19 cellular contexts compared by ENCODE assay signal in genomic region chr9:125540497-125540896, GRCh38.
A peak's percentile ranks its signal among the peaks of the same experiment; 100 is the strongest.
DNase-seq lines count a peak whose midpoint lies in the region; ATAC-seq and TF ChIP-seq lines count a peak whose summit lies in the region.
"Had no signal": no experiment of that assay in that cellular context is flagged by ENCODE, and none has a peak within 500 bp of the region (broad histone marks: within the 10 kb centered on the region; RNA-seq: fewer than 3 reads in every experiment).

No MANE protein-coding gene starts in this region.

- H3K4me3 ChIP-seq in thyroid gland (replicated peaks in 1 of 3): no peak overlapping the region
- no peak overlapping the region for H3K4me3 ChIP-seq in naive thymus-derived CD4-positive, alpha-beta T cell (ENCODE audit: low read length)

- H3K4me1 Mint-ChIP-seq in activated naive CD8-positive, alpha-beta T cell treated with anti-CD3 and anti-CD28 coated beads, Interleukin-2, amount 50 U/mL, for 24 hours: peaks cover 5% of the 10 kb centered on the region
- H3K4me1 Mint-ChIP-seq in activated naive CD8-positive, alpha-beta T cell treated with anti-CD3 and anti-CD28 coated beads for 36 hours: peaks cover 1% of the 10 kb centered on the region
- H3K4me1 Mint-ChIP-seq in naive thymus-derived CD4-positive, alpha-beta T cell: peaks cover 0 to 8% (median 0%) of the 10 kb centered on the region in 7 donors
- peaks cover 36% of the 10 kb centered on the region for H3K4me1 Mint-ChIP-seq in chondrocyte (ENCODE audit: low read depth)

- TF ChIP-seq CTCF in RWPE1 (conservative IDR thresholded peaks at IDR 0.05; ENCODE audit: low read depth): no peak
- TF ChIP-seq CTCF in thyroid gland (IDR thresholded peaks at IDR 0.05): no peak
- TF ChIP-seq CTCF in chondrocyte (IDR thresholded peaks at IDR 0.05): no peak

- peaks cover 79 to 89% of the 10 kb centered on the region in 2 donors for H3K4me1 ChIP-seq in thyroid gland
- H3K4me1 ChIP-seq in naive thymus-derived CD4-positive, alpha-beta T cell (ENCODE audit: control insufficient read depth in 2 of 2, insufficient read depth in 2 of 2, low read length in 2 of 2): no peaks in the 10 kb centered on the region

- no peaks in the 10 kb centered on the region for H3K27me3 Mint-ChIP-seq in activated naive CD8-positive, alpha-beta T cell treated with anti-CD3 and anti-CD28 coated beads, Interleukin-2, amount 50 U/mL, for 24 hours
- no peaks in the 10 kb centered on the region for H3K27me3 Mint-ChIP-seq in activated naive CD8-positive, alpha-beta T cell treated with anti-CD3 and anti-CD28 coated beads for 36 hours
- no peaks in the 10 kb centered on the region for H3K27me3 Mint-ChIP-seq in naive thymus-derived CD4-positive, alpha-beta T cell
- H3K27me3 Mint-ChIP-seq in chondrocyte (ENCODE audit: low read depth): no peaks in the 10 kb centered on the region
- H3K27me3 Mint-ChIP-seq: activated CD8-positive, alpha-beta T cell treated with anti-CD3 and anti-CD28 coated beads for 36 hours; CD4-positive, CD25-positive, alpha-beta regulatory T cell; IgD-negative memory B cell; stimulated activated memory B cell treated with anti-CD40 and anti-IgM and Interleukin-4, amounts not matched to agents 10 μg/mL and 1 μg/mL and 100 μg/mL, for 72 hours; T-helper 17 cell had no signal

- TF ChIP-seq POLR2A in thyroid gland (IDR thresholded peaks at IDR 0.05): peak in 1 of 2 donors; percentile 42

- ATAC-seq in activated naive CD8-positive, alpha-beta T cell treated with anti-CD3 and anti-CD28 coated beads, Interleukin-2, amount 50 U/mL, for 24 hours: peak; percentile 28
- ATAC-seq in naive thymus-derived CD4-positive, alpha-beta T cell: no peak
- ATAC-seq: activated CD8-positive, alpha-beta T cell treated with anti-CD3 and anti-CD28 coated beads for 36 hours; stimulated activated memory B cell treated with anti-CD40 and anti-IgM and Interleukin-4, amounts not matched to agents 10 μg/mL and 1 μg/mL and 100 μg/mL, for 72 hours; T-helper 17 cell had no signal

- peaks cover 23% of the 10 kb centered on the region for H3K36me3 Mint-ChIP-seq in activated naive CD8-positive, alpha-beta T cell treated with anti-CD3 and anti-CD28 coated beads, Interleukin-2, amount 50 U/mL, for 24 hours (ENCODE audit: low read depth)
- H3K36me3 Mint-ChIP-seq in activated naive CD8-positive, alpha-beta T cell treated with anti-CD3 and anti-CD28 coated beads for 36 hours: peaks cover 12% of the 10 kb centered on the region
- H3K36me3 Mint-ChIP-seq in naive thymus-derived CD4-positive, alpha-beta T cell: peaks cover 6 to 47% (median 17%) of the 10 kb centered on the region in 5 donors
- peaks cover 14% of the 10 kb centered on the region for H3K36me3 Mint-ChIP-seq in chondrocyte (ENCODE audit: low read depth)
- H3K36me3 Mint-ChIP-seq: IgD-negative memory B cell had no signal

- peak overlapping the region; percentile 25 for H3K27ac Mint-ChIP-seq in activated naive CD8-positive, alpha-beta T cell treated with anti-CD3 and anti-CD28 coated beads, Interleukin-2, amount 50 U/mL, for 24 hours
- H3K27ac Mint-ChIP-seq in activated naive CD8-positive, alpha-beta T cell treated with anti-CD3 and anti-CD28 coated beads for 36 hours: no peak overlapping the region
- no peak overlapping the region for H3K27ac Mint-ChIP-seq in naive thymus-derived CD4-positive, alpha-beta T cell
- H3K27ac Mint-ChIP-seq in chondrocyte (ENCODE audit: unreplicated experiment): no peak overlapping the region
- H3K27ac Mint-ChIP-seq: activated CD8-positive, alpha-beta T cell treated with anti-CD3 and anti-CD28 coated beads for 36 hours; CD4-positive, CD25-positive, alpha-beta regulatory T cell; IgD-negative memory B cell; stimulated activated memory B cell treated with anti-CD40 and anti-IgM and Interleukin-4, amounts not matched to agents 10 μg/mL and 1 μg/mL and 100 μg/mL, for 72 hours; T-helper 17 cell had no signal

- POLR2A ChIA-PET in RWPE1 (lab: Yijun Ruan, JAX; ENCODE audit: low non-redundant PET): no interaction called here
- POLR2A ChIA-PET in naive thymus-derived CD4-positive, alpha-beta T cell (lab: Charles Lee): no interaction called here

- H3K9me3 ChIP-seq in thyroid gland: no peaks in the 10 kb centered on the region
- no peaks in the 10 kb centered on the region for H3K9me3 ChIP-seq in naive thymus-derived CD4-positive, alpha-beta T cell (ENCODE audit: control insufficient read depth in 2 of 3, low read length in 3 of 3)

- CTCF ChIA-PET in RWPE1 (lab: Yijun Ruan, JAX): no interaction called here
- CTCF ChIA-PET in naive thymus-derived CD4-positive, alpha-beta T cell (lab: Charles Lee): no interaction called here

- no peak for DNase-seq in activated naive CD8-positive, alpha-beta T cell treated with anti-CD3 and anti-CD28 coated beads, Interleukin-2, amount 50 U/mL, for 24 hours
- no peak for DNase-seq in activated naive CD8-positive, alpha-beta T cell treated with anti-CD3 and anti-CD28 coated beads for 36 hours
- DNase-seq in RWPE1 (ENCODE audit: low spot score) (peak; percentile 78), glomerular visceral epithelial cell (ENCODE audit: extremely low spot score) (peak; percentile 60), thyroid gland (peak; percentile 44 to 51), chondrocyte (ENCODE audit: low spot score) (no peak), Ammon's horn (ENCODE audit: low spot score) (no peak)
- no peak for DNase-seq in naive thymus-derived CD4-positive, alpha-beta T cell
- DNase-seq: activated CD8-positive, alpha-beta T cell treated with anti-CD3 and anti-CD28 coated beads for 36 hours; CD4-positive, CD25-positive, alpha-beta regulatory T cell; central memory CD4-positive, alpha-beta T cell; effector memory CD4-positive, alpha-beta T cell; islet precursor cell; midbrain; NCI-H1694 treated with DMSO at 0.1 percent for 48 hours; NCI-H510A; T-helper 17 cell had no signal

- H3K27me3 ChIP-seq in thyroid gland: no peaks in the 10 kb centered on the region
- H3K27me3 ChIP-seq in naive thymus-derived CD4-positive, alpha-beta T cell (ENCODE audit: control insufficient read depth in 2 of 2, insufficient read depth in 2 of 2, low read length in 2 of 2): no peaks in the 10 kb centered on the region

- no peak overlapping the region for H3K27ac ChIP-seq in RWPE1
- H3K27ac ChIP-seq in thyroid gland: peak overlapping the region; percentile 81 to 96 (median 88)
- H3K27ac ChIP-seq in naive thymus-derived CD4-positive, alpha-beta T cell (ENCODE audit: low read depth, low read length): no peak overlapping the region

- WGBS in thyroid gland, 2 donors: 32 to 35% methylated on average over 3 of the region's 3 CpGs

- intact Hi-C loops in thyroid gland (cut with DNase I): no loop called here
- intact Hi-C loops in naive thymus-derived CD4-positive, alpha-beta T cell (cut with micrococcal nuclease): no loop called here

- H3K4me3 Mint-ChIP-seq in activated naive CD8-positive, alpha-beta T cell treated with anti-CD3 and anti-CD28 coated beads, Interleukin-2, amount 50 U/mL, for 24 hours: no peak overlapping the region
- H3K4me3 Mint-ChIP-seq in activated naive CD8-positive, alpha-beta T cell treated with anti-CD3 and anti-CD28 coated beads for 36 hours: no peak overlapping the region
- H3K4me3 Mint-ChIP-seq in naive thymus-derived CD4-positive, alpha-beta T cell: no peak overlapping the region
- H3K4me3 Mint-ChIP-seq in chondrocyte (ENCODE audit: unreplicated experiment): no peak overlapping the region
- H3K4me3 Mint-ChIP-seq: activated CD8-positive, alpha-beta T cell treated with anti-CD3 and anti-CD28 coated beads for 36 hours; CD4-positive, CD25-positive, alpha-beta regulatory T cell; IgD-negative memory B cell; stimulated activated memory B cell treated with anti-CD40 and anti-IgM and Interleukin-4, amounts not matched to agents 10 μg/mL and 1 μg/mL and 100 μg/mL, for 72 hours; T-helper 17 cell had no signal

- H3K9me3 Mint-ChIP-seq in activated naive CD8-positive, alpha-beta T cell treated with anti-CD3 and anti-CD28 coated beads, Interleukin-2, amount 50 U/mL, for 24 hours: no peaks in the 10 kb centered on the region
- no peaks in the 10 kb centered on the region for H3K9me3 Mint-ChIP-seq in activated naive CD8-positive, alpha-beta T cell treated with anti-CD3 and anti-CD28 coated beads for 36 hours
- no peaks in the 10 kb centered on the region for H3K9me3 Mint-ChIP-seq in naive thymus-derived CD4-positive, alpha-beta T cell
- no peaks in the 10 kb centered on the region for H3K9me3 Mint-ChIP-seq in chondrocyte (ENCODE audit: low read depth)
- H3K9me3 Mint-ChIP-seq: activated CD8-positive, alpha-beta T cell treated with anti-CD3 and anti-CD28 coated beads for 36 hours; CD4-positive, CD25-positive, alpha-beta regulatory T cell; IgD-negative memory B cell; stimulated activated memory B cell treated with anti-CD40 and anti-IgM and Interleukin-4, amounts not matched to agents 10 μg/mL and 1 μg/mL and 100 μg/mL, for 72 hours had no signal

- no peaks in the 10 kb centered on the region for H3K36me3 ChIP-seq in thyroid gland
- H3K36me3 ChIP-seq in naive thymus-derived CD4-positive, alpha-beta T cell (ENCODE audit: control insufficient read depth in 2 of 3, insufficient read depth in 3 of 3, low read length in 3 of 3): peaks cover 0 to 15% (median 3%) of the 10 kb centered on the region in 3 experiments

Comparison
In these comparisons a context has a peak if more than half of its experiments do, and no peak if none do; other contexts are left out.
1. DNase-seq: peak in RWPE1 (single experiment), glomerular visceral epithelial cell (single experiment) and thyroid gland (2 of 2); none in activated naive CD8-positive, alpha-beta T cell treated with anti-CD3 and anti-CD28 coated beads, Interleukin-2, amount 50 U/mL, for 24 hours (single experiment), activated naive CD8-positive, alpha-beta T cell treated with anti-CD3 and anti-CD28 coated beads for 36 hours (single experiment), naive thymus-derived CD4-positive, alpha-beta T cell (0 of 9), chondrocyte (single experiment) and Ammon's horn (single experiment).
2. H3K27ac ChIP-seq: peak in thyroid gland (3 of 3); none in RWPE1 (single experiment) and naive thymus-derived CD4-positive, alpha-beta T cell (single experiment).